28 cellular contexts compared by ENCODE assay signal in the genomic region with DNA sequence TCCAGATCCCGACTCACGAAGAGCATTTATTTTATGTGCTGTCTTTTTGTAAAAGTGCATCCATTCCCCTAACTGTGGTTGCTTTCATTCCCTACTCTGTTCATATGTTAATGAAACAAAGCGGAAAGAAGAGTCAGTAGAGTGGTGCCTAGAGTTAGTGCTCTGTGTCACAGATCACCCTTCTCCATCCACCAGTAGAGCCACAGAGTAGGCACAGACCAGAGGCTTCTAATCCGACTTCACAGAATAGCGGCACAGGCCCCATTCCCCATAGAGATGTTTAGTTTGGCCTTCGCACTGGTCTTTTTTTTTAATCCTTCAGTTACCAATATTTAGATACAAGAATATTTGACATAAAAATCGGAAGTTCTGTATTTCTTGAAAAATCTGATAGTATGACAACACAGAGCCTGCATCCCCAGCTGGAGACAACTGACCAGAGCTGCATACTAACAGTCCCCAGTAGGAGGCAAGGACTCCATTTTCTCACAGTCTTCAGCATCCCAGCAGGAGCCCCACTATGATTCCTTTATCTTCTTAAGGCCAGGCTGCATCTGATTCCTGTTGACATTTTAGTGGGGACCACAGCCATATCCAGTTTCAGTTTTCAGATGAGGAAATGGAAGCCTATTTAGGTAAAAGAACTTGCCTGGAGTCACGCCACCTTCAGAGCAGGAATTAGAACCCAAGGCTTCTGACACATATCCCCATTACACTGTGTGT. TPM values are rescaled to one million over a fixed set of nuclear protein-coding genes. Genes with fewer than 3 reads are reported as not detected.
"Had no signal": no experiment of that assay in that cellular context is flagged by ENCODE, and none has a peak within 500 bp of the region (broad histone marks: within the 10 kb centered on the region; RNA-seq: fewer than 3 reads in every experiment).

No MANE protein-coding gene starts in this region.

- H3K4me3 Mint-ChIP-seq: activated T-cell treated with anti-CD3 and anti-CD28 coated beads, Interleukin-2, amount 50 U/mL, for 72 hours; central memory CD8-positive, alpha-beta T cell; naive thymus-derived CD4-positive, alpha-beta T cell; stimulated activated naive CD8-positive, alpha-beta T cell treated with anti-CD3 and anti-CD28 coated beads, Interleukin-15, Interleukin-2, amounts not matched to agents 100 ng/mL and 50 ng/mL, for 24 hours had no signal

- H3K4me1 ChIP-seq: ascending aorta, left lung had no signal

- H3K27ac Mint-ChIP-seq: activated T-cell treated with anti-CD3 and anti-CD28 coated beads, Interleukin-2, amount 50 U/mL, for 72 hours; naive thymus-derived CD4-positive, alpha-beta T cell; stimulated activated naive CD8-positive, alpha-beta T cell treated with anti-CD3 and anti-CD28 coated beads, Interleukin-15, Interleukin-2, amounts not matched to agents 100 ng/mL and 50 ng/mL, for 24 hours had no signal

- FAIRE-seq: endometrium, small intestine, urothelium cell line had no signal

- ATAC-seq: activated T-cell treated with anti-CD3 and anti-CD28 coated beads, Interleukin-2, amount 50 U/mL, for 72 hours; left lung; mucosa of descending colon; naive thymus-derived CD4-positive, alpha-beta T cell; psoas muscle; right cardiac atrium had no signal

- H3K9me3 Mint-ChIP-seq: activated T-cell treated with anti-CD3 and anti-CD28 coated beads, Interleukin-2, amount 50 U/mL, for 72 hours; central memory CD8-positive, alpha-beta T cell; naive thymus-derived CD4-positive, alpha-beta T cell; stimulated activated naive CD8-positive, alpha-beta T cell treated with anti-CD3 and anti-CD28 coated beads, Interleukin-15, Interleukin-2, amounts not matched to agents 100 ng/mL and 50 ng/mL, for 24 hours had no signal

- H3K36me3 ChIP-seq: ascending aorta, left lung, ovary, tibial nerve had no signal

- DNase-seq: activated CD4-positive, alpha-beta T cell treated with anti-CD3 and anti-CD28 coated beads for 1 hour; activated CD8-positive, alpha-beta memory T cell treated with anti-CD3 and anti-CD28 coated beads for 24 hours; activated CD8-positive, alpha-beta memory T cell treated with anti-CD3 and anti-CD28 coated beads, Interleukin-2, amount 50 U/mL, for 48 hours; activated effector memory CD4-positive, alpha-beta T cell treated with anti-CD3 and anti-CD28 coated beads, Interleukin-2, amount 50 U/mL, for 16 hours; activated naive CD4-positive, alpha-beta T cell treated with anti-CD3 and anti-CD28 coated beads, Interleukin-2, amount 50 U/mL, for 16 hours; activated T-cell treated with anti-CD3 and anti-CD28 coated beads, Interleukin-2, amount 50 U/mL, for 72 hours; erythroblast; foreskin melanocyte; glutamatergic neuron; hippocampal formation; left lung; mucosa of descending colon; naive thymus-derived CD4-positive, alpha-beta T cell; ovary; psoas muscle; right cardiac atrium; small intestine; stimulated activated CD4-positive, alpha-beta T cell treated with anti-CD3 and anti-CD28 coated beads, Interleukin-15, amount 100 ng/mL, for 24 hours; stimulated activated CD4-positive, alpha-beta T cell treated with anti-CD3 and anti-CD28 coated beads, Interleukin-2, amount 100 ng/mL, for 48 hours had no signal

- H3K27ac ChIP-seq: ascending aorta, coronary artery, left lung, ovary, psoas muscle, tibial nerve had no signal

- H3K27me3 ChIP-seq: ascending aorta, ovary, tibial nerve had no signal

- H3K4me3 ChIP-seq: ascending aorta, coronary artery, left lung, mucosa of descending colon, ovary, psoas muscle, tibial nerve had no signal

- H3K4me1 Mint-ChIP-seq: central memory CD8-positive, alpha-beta T cell had no signal

- H3K9me3 ChIP-seq: ascending aorta, left lung, mucosa of descending colon, ovary, psoas muscle, tibial nerve had no signal

RNA-seq across cellular contexts. Expression of a gene that starts 7.0 kb away (rescaled TPM):
- total RNA-seq: activated T-cell treated with anti-CD3 and anti-CD28 coated beads, Interleukin-2, amount 50 U/mL, for 72 hours; ascending aorta; kidney epithelial cell; left lung; lung microvascular endothelial cell; mucosa of descending colon; naive thymus-derived CD4-positive, alpha-beta T cell; psoas muscle; right cardiac atrium; tibial nerve had no signal

RNA-seq across cellular contexts. Expression of a gene that starts 17.9 kb away (rescaled TPM):
- total RNA-seq: ascending aorta, tibial nerve had no signal
